In genomic region chr19:48634424-48635262, GRCh38 we compare ENCODE assay signal across 1 cellular context.
A peak's percentile ranks its signal among the peaks of the same experiment; 100 is the strongest.
TF ChIP-seq lines count a peak whose summit lies in the region.

No MANE protein-coding gene starts in this region.

TF ChIP-seq in HEK293, 187 proteins besides CTCF, POLR2A, EP300 and RAD21 (continued from another document and continues in another):
- TF ChIP-seq ZNF518A (tag by site-specific recombination; conservative IDR thresholded peaks at IDR 0.05; ENCODE audit: low read depth) (no peak), ZEB2 (tag by site-specific recombination; IDR thresholded peaks at IDR 0.05) (peak; percentile 68), ZNF350 (tag by site-specific recombination; IDR thresholded peaks at IDR 0.05) (no peak), ZNF37A (tag by site-specific recombination; IDR thresholded peaks at IDR 0.05) (no peak), ZFP69B (tag by site-specific recombination; IDR thresholded peaks at IDR 0.05) (0 out of 2 replicates have a peak, but pooled peaks have one; percentile 37), ZNF404 (tag by site-specific recombination; IDR thresholded peaks at IDR 0.05) (no peak), ZNF302 (tag by site-specific recombination; IDR thresholded peaks at IDR 0.05; ENCODE audit: low read depth) (no peak), YY1 (tag by site-specific recombination; IDR thresholded peaks at IDR 0.05) (no peak), ZBTB17 (tag by site-specific recombination; IDR thresholded peaks at IDR 0.05) (peak; percentile 56), ZNF132 (tag by site-specific recombination; IDR thresholded peaks at IDR 0.05; ENCODE audit: borderline replicate concordance) (no peak), HOXC10 (CRISPR knock-in tag; IDR thresholded peaks at IDR 0.05) (no peak), ZNF266 (tag by site-specific recombination; IDR thresholded peaks at IDR 0.05; ENCODE audit: low read depth) (no peak), ZBTB20 (tag by site-specific recombination; IDR thresholded peaks at IDR 0.05) (peak; percentile 84), ZNF202 (tag by site-specific recombination; IDR thresholded peaks at IDR 0.05; ENCODE audit: borderline replicate concordance) (no peak), ZNF488 (tag by site-specific recombination; IDR thresholded peaks at IDR 0.05) (no peak), ZNF24 (tag by site-specific recombination; IDR thresholded peaks at IDR 0.05) (peak; percentile 87), HOXA7 (CRISPR knock-in tag; IDR thresholded peaks at IDR 0.05; ENCODE audit: borderline replicate concordance) (no peak), ZNF777 (tag by site-specific recombination; IDR thresholded peaks at IDR 0.05; ENCODE audit: borderline replicate concordance) (no peak), ZNF121 (tag by site-specific recombination; IDR thresholded peaks at IDR 0.05) (no peak), ZNF174 (tag by site-specific recombination; IDR thresholded peaks at IDR 0.05) (no peak), KLF16 (tag by site-specific recombination; IDR thresholded peaks at IDR 0.05) (peak; percentile 89), ZXDB (tag by site-specific recombination; IDR thresholded peaks at IDR 0.05) (peak; percentile 71), ZFP41 (tag by site-specific recombination; IDR thresholded peaks at IDR 0.05; ENCODE audit: borderline replicate concordance) (no peak), ZNF18 (tag by site-specific recombination; IDR thresholded peaks at IDR 0.05) (no peak), ZNF140 (tag by site-specific recombination; IDR thresholded peaks at IDR 0.05) (no peak), ZNF76 (tag by site-specific recombination; IDR thresholded peaks at IDR 0.05; ENCODE audit: borderline replicate concordance, low read depth) (peak; percentile 94), TCF7L2 (IDR thresholded peaks at IDR 0.05; ENCODE audit: borderline replicate concordance, low read depth, low read length) (no peak), ZNF23 (tag by site-specific recombination; IDR thresholded peaks at IDR 0.05; ENCODE audit: borderline replicate concordance) (no peak), ZNF2 (tag by site-specific recombination; IDR thresholded peaks at IDR 0.05) (peak; percentile 48; the same call in 1 of the 2 replicates), ZBTB8A (tag by site-specific recombination; IDR thresholded peaks at IDR 0.05) (peak; percentile 59), ZFHX2 (tag by site-specific recombination; conservative IDR thresholded peaks at IDR 0.05) (peak; percentile 87), KLF7 (tag by site-specific recombination; IDR thresholded peaks at IDR 0.05; ENCODE audit: borderline replicate concordance) (peak; percentile 66; the same call in 1 of the 2 replicates), MEIS1 (CRISPR knock-in tag; IDR thresholded peaks at IDR 0.05; ENCODE audit: borderline replicate concordance) (no peak), ZNF768 (tag by site-specific recombination; IDR thresholded peaks at IDR 0.05) (no peak), ZNF19 (tag by site-specific recombination; IDR thresholded peaks at IDR 0.05; ENCODE audit: low read depth) (no peak), ZNF561 (tag by site-specific recombination; IDR thresholded peaks at IDR 0.05; ENCODE audit: borderline replicate concordance) (no peak), ZNF416 (tag by site-specific recombination; IDR thresholded peaks at IDR 0.05) (no peak), ZNF623 (tag by site-specific recombination; IDR thresholded peaks at IDR 0.05) (no peak), TRIM28 (IDR thresholded peaks at IDR 0.05; ENCODE audit: borderline replicate concordance, low read length) (no peak), ZBTB11 (tag by site-specific recombination; conservative IDR thresholded peaks at IDR 0.05; ENCODE audit: low read depth) (0 out of 2 replicates have a peak, but pooled peaks have one; percentile 1)
- TF ChIP-seq, protein P1, sequence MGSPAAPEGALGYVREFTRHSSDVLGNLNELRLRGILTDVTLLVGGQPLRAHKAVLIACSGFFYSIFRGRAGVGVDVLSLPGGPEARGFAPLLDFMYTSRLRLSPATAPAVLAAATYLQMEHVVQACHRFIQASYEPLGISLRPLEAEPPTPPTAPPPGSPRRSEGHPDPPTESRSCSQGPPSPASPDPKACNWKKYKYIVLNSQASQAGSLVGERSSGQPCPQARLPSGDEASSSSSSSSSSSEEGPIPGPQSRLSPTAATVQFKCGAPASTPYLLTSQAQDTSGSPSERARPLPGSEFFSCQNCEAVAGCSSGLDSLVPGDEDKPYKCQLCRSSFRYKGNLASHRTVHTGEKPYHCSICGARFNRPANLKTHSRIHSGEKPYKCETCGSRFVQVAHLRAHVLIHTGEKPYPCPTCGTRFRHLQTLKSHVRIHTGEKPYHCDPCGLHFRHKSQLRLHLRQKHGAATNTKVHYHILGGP (tag by site-specific recombination; IDR thresholded peaks at IDR 0.05) = no peak
- TF ChIP-seq, protein P2, sequence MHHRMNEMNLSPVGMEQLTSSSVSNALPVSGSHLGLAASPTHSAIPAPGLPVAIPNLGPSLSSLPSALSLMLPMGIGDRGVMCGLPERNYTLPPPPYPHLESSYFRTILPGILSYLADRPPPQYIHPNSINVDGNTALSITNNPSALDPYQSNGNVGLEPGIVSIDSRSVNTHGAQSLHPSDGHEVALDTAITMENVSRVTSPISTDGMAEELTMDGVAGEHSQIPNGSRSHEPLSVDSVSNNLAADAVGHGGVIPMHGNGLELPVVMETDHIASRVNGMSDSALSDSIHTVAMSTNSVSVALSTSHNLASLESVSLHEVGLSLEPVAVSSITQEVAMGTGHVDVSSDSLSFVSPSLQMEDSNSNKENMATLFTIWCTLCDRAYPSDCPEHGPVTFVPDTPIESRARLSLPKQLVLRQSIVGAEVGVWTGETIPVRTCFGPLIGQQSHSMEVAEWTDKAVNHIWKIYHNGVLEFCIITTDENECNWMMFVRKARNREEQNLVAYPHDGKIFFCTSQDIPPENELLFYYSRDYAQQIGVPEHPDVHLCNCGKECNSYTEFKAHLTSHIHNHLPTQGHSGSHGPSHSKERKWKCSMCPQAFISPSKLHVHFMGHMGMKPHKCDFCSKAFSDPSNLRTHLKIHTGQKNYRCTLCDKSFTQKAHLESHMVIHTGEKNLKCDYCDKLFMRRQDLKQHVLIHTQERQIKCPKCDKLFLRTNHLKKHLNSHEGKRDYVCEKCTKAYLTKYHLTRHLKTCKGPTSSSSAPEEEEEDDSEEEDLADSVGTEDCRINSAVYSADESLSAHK (tag by site-specific recombination; IDR thresholded peaks at IDR 0.05) = peak; percentile 57
- TF ChIP-seq, protein P3, sequence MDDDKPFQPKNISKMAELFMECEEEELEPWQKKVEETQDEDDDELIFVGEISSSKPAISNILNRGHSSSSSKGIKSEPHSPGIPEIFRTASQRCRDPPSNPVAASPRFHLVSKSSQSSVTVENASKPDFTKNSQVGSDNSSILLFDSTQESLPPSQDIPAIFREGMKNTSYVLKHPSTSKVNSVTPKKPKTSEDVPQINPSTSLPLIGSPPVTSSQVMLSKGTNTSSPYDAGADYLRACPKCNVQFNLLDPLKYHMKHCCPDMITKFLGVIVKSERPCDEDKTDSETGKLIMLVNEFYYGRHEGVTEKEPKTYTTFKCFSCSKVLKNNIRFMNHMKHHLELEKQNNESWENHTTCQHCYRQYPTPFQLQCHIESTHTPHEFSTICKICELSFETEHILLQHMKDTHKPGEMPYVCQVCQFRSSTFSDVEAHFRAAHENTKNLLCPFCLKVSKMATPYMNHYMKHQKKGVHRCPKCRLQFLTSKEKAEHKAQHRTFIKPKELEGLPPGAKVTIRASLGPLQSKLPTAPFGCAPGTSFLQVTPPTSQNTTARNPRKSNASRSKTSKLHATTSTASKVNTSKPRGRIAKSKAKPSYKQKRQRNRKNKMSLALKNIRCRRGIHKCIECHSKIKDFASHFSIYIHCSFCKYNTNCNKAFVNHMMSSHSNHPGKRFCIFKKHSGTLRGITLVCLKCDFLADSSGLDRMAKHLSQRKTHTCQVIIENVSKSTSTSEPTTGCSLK (tag by site-specific recombination; IDR thresholded peaks at IDR 0.05) = no peak
- TF ChIP-seq, protein P4, sequence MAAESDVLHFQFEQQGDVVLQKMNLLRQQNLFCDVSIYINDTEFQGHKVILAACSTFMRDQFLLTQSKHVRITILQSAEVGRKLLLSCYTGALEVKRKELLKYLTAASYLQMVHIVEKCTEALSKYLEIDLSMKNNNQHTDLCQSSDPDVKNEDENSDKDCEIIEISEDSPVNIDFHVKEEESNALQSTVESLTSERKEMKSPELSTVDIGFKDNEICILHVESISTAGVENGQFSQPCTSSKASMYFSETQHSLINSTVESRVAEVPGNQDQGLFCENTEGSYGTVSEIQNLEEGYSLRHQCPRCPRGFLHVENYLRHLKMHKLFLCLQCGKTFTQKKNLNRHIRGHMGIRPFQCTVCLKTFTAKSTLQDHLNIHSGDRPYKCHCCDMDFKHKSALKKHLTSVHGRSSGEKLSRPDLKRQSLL (tag by site-specific recombination; IDR thresholded peaks at IDR 0.05) = no peak
- TF ChIP-seq, protein P5, sequence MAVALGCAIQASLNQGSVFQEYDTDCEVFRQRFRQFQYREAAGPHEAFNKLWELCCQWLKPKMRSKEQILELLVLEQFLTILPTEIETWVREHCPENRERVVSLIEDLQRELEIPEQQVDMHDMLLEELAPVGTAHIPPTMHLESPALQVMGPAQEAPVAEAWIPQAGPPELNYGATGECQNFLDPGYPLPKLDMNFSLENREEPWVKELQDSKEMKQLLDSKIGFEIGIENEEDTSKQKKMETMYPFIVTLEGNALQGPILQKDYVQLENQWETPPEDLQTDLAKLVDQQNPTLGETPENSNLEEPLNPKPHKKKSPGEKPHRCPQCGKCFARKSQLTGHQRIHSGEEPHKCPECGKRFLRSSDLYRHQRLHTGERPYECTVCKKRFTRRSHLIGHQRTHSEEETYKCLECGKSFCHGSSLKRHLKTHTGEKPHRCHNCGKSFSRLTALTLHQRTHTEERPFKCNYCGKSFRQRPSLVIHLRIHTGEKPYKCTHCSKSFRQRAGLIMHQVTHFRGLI (tag by site-specific recombination; IDR thresholded peaks at IDR 0.05) = no peak
